8 cellular contexts compared by ENCODE assay signal in the genomic region with DNA sequence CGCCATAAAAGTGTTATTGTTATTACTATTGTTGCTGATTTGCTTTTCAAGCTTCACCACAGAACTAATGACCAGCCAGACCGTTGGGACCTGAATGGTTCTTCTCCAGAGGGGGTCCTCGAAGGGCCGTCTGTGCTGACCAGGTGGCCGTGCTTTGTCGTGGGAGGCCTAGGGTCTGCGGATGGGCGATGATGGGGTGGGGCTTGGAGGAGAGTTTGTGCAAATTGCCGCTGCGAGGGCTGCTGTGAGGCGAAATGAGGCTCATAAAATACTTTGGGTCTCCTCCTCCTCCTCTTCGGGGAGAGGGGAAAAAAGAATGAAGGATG. TPM values are rescaled to one million over a fixed set of nuclear protein-coding genes. Genes with fewer than 3 reads are reported as not detected.
A peak's percentile ranks its signal among the peaks of the same experiment; 100 is the strongest.
DNase-seq lines count a peak whose midpoint lies in the region; ATAC-seq and TF ChIP-seq lines count a peak whose summit lies in the region.

No MANE protein-coding gene starts in this region.

- H3K4me3 ChIP-seq in GM12865 (ENCODE audit: low read depth, low read length) (peak overlapping the region; percentile 65), lower leg skin (ENCODE audit: low read depth, poor library complexity, severe bottlenecking) (peak overlapping the region; percentile 26), uterus (peak overlapping the region; percentile 82 to 91)

- no peaks in the 10 kb centered on the region for H3K9me3 ChIP-seq in uterus

- peaks cover 43% of the 10 kb centered on the region for H3K4me1 Mint-ChIP-seq in activated naive CD8-positive, alpha-beta T cell treated with anti-CD3 and anti-CD28 coated beads for 36 hours

- intact Hi-C loops in lower leg skin (cut with DNase I; ENCODE audit: low total_unique reads): no loop called here
- intact Hi-C loops in uterus (cut with DNase I; ENCODE audit: low total_unique reads): no loop called here

- peak overlapping the region; percentile 99 for H3K4me3 Mint-ChIP-seq in activated naive CD8-positive, alpha-beta T cell treated with anti-CD3 and anti-CD28 coated beads for 36 hours

- no peak for TF ChIP-seq CTCF in GM12865 (IDR thresholded peaks at IDR 0.05; ENCODE audit: insufficient read depth, low read depth, low read length, missing control alignments)
- no peak for TF ChIP-seq CTCF in lower leg skin (IDR thresholded peaks at IDR 0.05)
- TF ChIP-seq CTCF in uterus (IDR thresholded peaks at IDR 0.05): no peak

- H3K9me3 Mint-ChIP-seq in activated naive CD8-positive, alpha-beta T cell treated with anti-CD3 and anti-CD28 coated beads for 36 hours: no peaks in the 10 kb centered on the region

- H3K27ac ChIP-seq in uterus: peak overlapping the region; percentile 89 to 90

- no peaks in the 10 kb centered on the region for H3K27me3 ChIP-seq in uterus

- peaks cover 6 to 16% of the 10 kb centered on the region in 2 donors for H3K4me1 ChIP-seq in uterus

- peak overlapping the region; percentile 97 for H3K27ac Mint-ChIP-seq in activated naive CD8-positive, alpha-beta T cell treated with anti-CD3 and anti-CD28 coated beads for 36 hours

- H3K36me3 Mint-ChIP-seq in activated naive CD8-positive, alpha-beta T cell treated with anti-CD3 and anti-CD28 coated beads for 36 hours: peaks cover 30% of the 10 kb centered on the region

- ATAC-seq in HG03280 (IDR thresholded peaks at IDR 0.05; ENCODE audit: unreplicated experiment): peak; percentile 7

- peaks cover 4% of the 10 kb centered on the region for H3K27me3 Mint-ChIP-seq in activated naive CD8-positive, alpha-beta T cell treated with anti-CD3 and anti-CD28 coated beads for 36 hours

- TF ChIP-seq POLR2A in lower leg skin (IDR thresholded peaks at IDR 0.05) (no peak), uterus (IDR thresholded peaks at IDR 0.05) (no peak)

- 1 to 2% methylated on average over 12 of the region's 12 CpGs for WGBS in lower leg skin, 2 donors

- DNase-seq in GM12865 (ENCODE audit: low read depth) (no peak), lower leg skin (ENCODE audit: low spot score in 2 of 2) (no peak), uterus (no peak), HUDEP-2 (lab: John Stamatoyannopoulos, UW; ENCODE audit: unreplicated experiment in 76 of 76) (no peak), C1 segment of cervical spinal cord (lab: John Stamatoyannopoulos, UW) (no peak), DMS79 treated with DMSO at 0.1 percent for 48 hours (lab: John Stamatoyannopoulos, UW) (no peak)
- DNase-seq in activated naive CD8-positive, alpha-beta T cell treated with anti-CD3 and anti-CD28 coated beads for 36 hours: no peak

- H3K36me3 ChIP-seq in uterus: no peaks in the 10 kb centered on the region

RNA-seq across cellular contexts. Expression of a gene that starts 0.8 kb away (rescaled TPM):
- 10 to 100 TPM; 84.8 to 94.3 TPM for total RNA-seq in activated naive CD8-positive, alpha-beta T cell treated with anti-CD3 and anti-CD28 coated beads for 36 hours
- total RNA-seq in lower leg skin (10 to 100 TPM; 41.2 to 45.4 (median 43.3) TPM), uterus (100 to 1,000 TPM in 1 of 4 donors, 10 to 100 TPM in 3; 18.2 to 120 (median 32.3) TPM)

RNA-seq across cellular contexts. Expression of a gene that starts 6.0 kb away (rescaled TPM):
- 1 to 10 TPM; 4.5 to 4.6 TPM for total RNA-seq in activated naive CD8-positive, alpha-beta T cell treated with anti-CD3 and anti-CD28 coated beads for 36 hours
- total RNA-seq in lower leg skin (10 to 100 TPM; 25.0 to 53.7 (median 35.8) TPM), uterus (10 to 100 TPM in 2 of 4 donors, 1 to 10 TPM in 2; 3.8 to 31.3 (median 16.0) TPM)

RNA-seq across cellular contexts. Expression of a gene that starts 9.7 kb away (rescaled TPM):
- 100 to 1,000 TPM; 201 to 204 TPM for total RNA-seq in activated naive CD8-positive, alpha-beta T cell treated with anti-CD3 and anti-CD28 coated beads for 36 hours
- total RNA-seq in lower leg skin (100 to 1,000 TPM in 1 of 4 donors, 10 to 100 TPM in 3; 80.3 to 122 (median 92.0) TPM), uterus (10 to 100 TPM; 17.6 to 83.9 (median 41.4) TPM)

RNA-seq across cellular contexts. Expression of a gene that starts 24.8 kb away (rescaled TPM):
- 10 to 100 TPM; 15.0 to 17.7 TPM for total RNA-seq in activated naive CD8-positive, alpha-beta T cell treated with anti-CD3 and anti-CD28 coated beads for 36 hours
- total RNA-seq in lower leg skin (10 to 100 TPM; 79.7 to 95.3 (median 84.4) TPM), uterus (100 to 1,000 TPM in 1 of 4 donors, 10 to 100 TPM in 3; 34.4 to 118 (median 36.0) TPM)

RNA-seq across cellular contexts. Expression of a gene that starts 34.2 kb away (rescaled TPM):
- 100 to 1,000 TPM; 106 to 107 TPM for total RNA-seq in activated naive CD8-positive, alpha-beta T cell treated with anti-CD3 and anti-CD28 coated beads for 36 hours
- total RNA-seq in lower leg skin (10 to 100 TPM; 22.6 to 36.3 (median 35.3) TPM), uterus (10 to 100 TPM; 13.6 to 33.5 (median 21.6) TPM)

Comparison
In these comparisons a context has a peak if more than half of its experiments do, and no peak if none do; other contexts are left out.
1. H3K4me3 ChIP-seq: peak in every context shown above with its lines; median percentile 86 in uterus; 65 in GM12865; 26 in lower leg skin.